ENCODE assay signal across 13 cellular contexts in the genomic region with DNA sequence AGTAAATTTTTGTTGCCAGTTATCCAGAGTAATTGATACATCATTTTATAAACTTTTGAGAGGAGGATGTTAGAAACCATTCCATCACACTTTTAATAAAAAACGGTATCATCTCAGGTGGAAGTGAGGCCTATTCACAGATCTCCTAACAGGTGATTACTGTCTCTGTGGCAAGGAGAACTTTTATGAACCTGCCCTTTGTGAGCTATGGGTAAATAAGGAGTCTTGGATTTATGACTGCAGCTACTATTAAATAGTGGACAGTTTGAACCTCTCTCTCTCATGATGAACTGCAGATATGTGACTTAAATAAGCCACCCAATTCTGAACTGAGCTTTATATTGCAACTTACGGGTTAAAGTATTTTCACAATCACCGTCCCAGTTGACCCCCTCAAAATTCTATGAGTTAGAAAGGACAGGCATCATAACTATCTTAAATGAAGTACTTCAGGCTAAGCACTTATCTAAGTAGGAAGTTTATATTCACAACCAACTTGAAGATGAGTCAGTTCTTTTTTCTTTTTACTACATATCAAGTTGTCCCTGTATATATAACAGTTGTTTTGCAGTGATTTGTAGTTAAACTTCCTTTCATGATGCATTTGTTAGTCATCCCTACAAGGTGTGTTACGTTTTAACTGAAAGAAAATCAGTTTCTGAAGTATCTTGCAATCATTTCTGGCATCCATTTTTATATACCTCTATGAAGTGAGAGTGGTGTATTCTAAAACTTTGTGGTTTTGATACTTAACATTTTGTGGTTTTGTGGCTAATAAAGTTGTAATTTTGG. TPM values are rescaled to one million over a fixed set of nuclear protein-coding genes. Genes with fewer than 3 reads are reported as not detected.
A peak's percentile ranks its signal among the peaks of the same experiment; 100 is the strongest.
DNase-seq lines count a peak whose midpoint lies in the region; ATAC-seq and TF ChIP-seq lines count a peak whose summit lies in the region.
"Had no signal": no experiment of that assay in that cellular context is flagged by ENCODE, and none has a peak within 500 bp of the region (broad histone marks: within the 10 kb centered on the region; RNA-seq: fewer than 3 reads in every experiment).

No MANE protein-coding gene starts in this region.

- dilution Hi-C loops in IMR-90 (cut with HindIII; ENCODE audit: low sequenced_read_pairs, unreplicated experiment), result no loop called here

- peak overlapping the region; percentile 93 for H3K4me2 ChIP-seq in IMR-90 (ENCODE audit: low read depth, low read length)

- H3K4me3 ChIP-seq in IMR-90 (ENCODE audit: insufficient read depth, low read depth, low read length) (no peak overlapping the region), astrocyte of the cerebellum (ENCODE audit: low read depth, low read length) (no peak overlapping the region)
- H3K4me3 ChIP-seq: uterus had no signal

- no peak overlapping the region for H2AFZ ChIP-seq in IMR-90 (replicated peaks; ENCODE audit: low read length, poor library complexity)

- H3K79me1 ChIP-seq in IMR-90 (ENCODE audit: low read depth in 1 of 2, low read length in 2 of 2), result peaks cover 16 to 74% of the 10 kb centered on the region in 2 experiments; a peak in 3 of 4 replicates

- H3K4me1 ChIP-seq in IMR-90 (ENCODE audit: control insufficient read depth, insufficient read depth, low read length), result peaks cover 6% of the 10 kb centered on the region; the same call in 1 of the 2 replicates
- H3K4me1 ChIP-seq: uterus had no signal

- DNase-seq in EH (ENCODE audit: low read depth) (peak; percentile 71), IMR-90 (peak; percentile 89), astrocyte of the cerebellum (ENCODE audit: low read depth) (peak; percentile 8), left colon (no peak), NCI-H748 treated with DMSO at 0.1 percent for 48 hours (lab: John Stamatoyannopoulos, UW) (no peak), HK-2 (ENCODE audit: unreplicated experiment) (no peak)
- DNase-seq: Kasumi-1, NCI-H2171 treated with DMSO at 0.1 percent for 48 hours, retina, uterus had no signal

- no peak for TF ChIP-seq RAD21 in IMR-90 (IDR thresholded peaks at IDR 0.05; ENCODE audit: low read length)

- H3K23ac ChIP-seq in IMR-90 (ENCODE audit: low read depth, low read length), result peak overlapping the region; percentile 56; the same call in 1 of the 2 replicates

- in situ Hi-C loops in IMR-90 (cut with MboI; ENCODE audit: low sequenced_read_pairs) (no loop called here), astrocyte of the cerebellum (cut with HindIII; ENCODE audit: low sequenced_read_pairs) (no loop called here)

- H2BK5ac ChIP-seq in IMR-90 (ENCODE audit: low read depth, low read length, poor library complexity, severe bottlenecking), result peak overlapping the region; percentile 68

- peak overlapping the region; percentile 47; the same call in 1 of the 2 replicates for H2BK20ac ChIP-seq in IMR-90 (ENCODE audit: low read depth, low read length)

- ATAC-seq in IMR-90 (ENCODE audit: low read depth) (peak; percentile 91), left colon (peak; percentile 75), GM21717 (IDR thresholded peaks at IDR 0.05; ENCODE audit: unreplicated experiment) (no peak), HG02970 (IDR thresholded peaks at IDR 0.05; ENCODE audit: low FRiP score, unreplicated experiment) (no peak)
- ATAC-seq: WTC11 had no signal

- no CpG with 5 or more reads among the region's 4 CpGs for WGBS in IMR-90 (ENCODE audit: extremely low coverage in 2 of 2, insufficient read length in 1 of 2), 2 experiments

- BruUV-seq in IMR-90 (replicated peaks; lab: Mats Ljungman, UMichigan), result no TSS peak

- peak overlapping the region; percentile 43; the same call in 1 of the 2 replicates for H3K4ac ChIP-seq in IMR-90 (ENCODE audit: low read depth, low read length)

- peak overlapping the region; percentile 10 to 29; a peak in 1 of 4 replicates for H4K8ac ChIP-seq in IMR-90 (ENCODE audit: low read depth in 2 of 2, low read length in 2 of 2)

- no peak overlapping the region for H3K9ac ChIP-seq in IMR-90 (ENCODE audit: low read depth, low read length)

- TF ChIP-seq CTCF in IMR-90 (conservative IDR thresholded peaks at IDR 0.05; ENCODE audit: low read depth, low read length) (no peak), astrocyte of the cerebellum (IDR thresholded peaks at IDR 0.05; ENCODE audit: low read depth, low read length, missing control alignments) (no peak)

- H3K9me1 ChIP-seq in IMR-90 (ENCODE audit: insufficient read depth, low read length), result peaks cover 8% of the 10 kb centered on the region; the same call in 1 of the 2 replicates

- peak overlapping the region; percentile 89 for H3K14ac ChIP-seq in IMR-90 (replicated peaks; ENCODE audit: low read depth, low read length)

- H3K56ac ChIP-seq in IMR-90 (ENCODE audit: extremely low read depth, insufficient read depth, low read length), result no peak overlapping the region; the same call in 1 of the 2 replicates

- H2BK120ac ChIP-seq in IMR-90 (ENCODE audit: low read depth, low read length), result peak overlapping the region; percentile 55; the same call in 1 of the 2 replicates

- no peak overlapping the region for H4K91ac ChIP-seq in IMR-90 (ENCODE audit: insufficient read depth, low read depth, low read length)

- H2AK5ac ChIP-seq in IMR-90 (ENCODE audit: low read depth, low read length), result peak overlapping the region; percentile 68; the same call in 1 of the 2 replicates

- peak overlapping the region; percentile 79; the same call in 1 of the 2 replicates for H3K18ac ChIP-seq in IMR-90 (ENCODE audit: low read depth, low read length)

- H3K36me3 ChIP-seq in IMR-90 (ENCODE audit: control insufficient read depth, insufficient read depth, low read length), result peaks cover 9% of the 10 kb centered on the region
- H3K36me3 ChIP-seq: uterus had no signal

- POLR2A ChIA-PET in IMR-90 (lab: Charles Lee; ENCODE audit: unreplicated experiment), result interaction anchor here (0.6 kb wide), 1 partner anchor 22 kb away, joined by 5 read pairs; no protein-coding TSS in a partner anchor

- intact Hi-C loops in IMR-90 (cut with micrococcal nuclease) (no loop called here), left colon (cut with DNase I, micrococcal nuclease) (no loop called here)

- no peak overlapping the region for H2AK9ac ChIP-seq in IMR-90 (replicated peaks; ENCODE audit: low read depth, low read length, poor library complexity)

- H2BK15ac ChIP-seq in IMR-90 (ENCODE audit: low read depth, low read length), result peak overlapping the region; percentile 15; the same call in 2 of the 3 replicates

- no peaks in the 10 kb centered on the region for H3K9me3 ChIP-seq in IMR-90 (ENCODE audit: control insufficient read depth, insufficient read depth, low read length)
- H3K9me3 ChIP-seq: uterus had no signal

- no peak for TF ChIP-seq POLR2A in IMR-90 (IDR thresholded peaks at IDR 0.05; ENCODE audit: low read depth, low read length)

- CTCF ChIA-PET in IMR-90 (lab: Yijun Ruan, JAX), result interaction anchor here (1.3 kb wide), 1 partner anchor 15 kb away, joined by 3 read pairs; no protein-coding TSS in a partner anchor

- no peak overlapping the region; the same call in 1 of the 2 replicates for H3K27ac ChIP-seq in IMR-90 (ENCODE audit: insufficient read depth, low read length)
- H3K27ac ChIP-seq: uterus had no signal

- no peaks in the 10 kb centered on the region for H3K27me3 ChIP-seq in IMR-90 (ENCODE audit: control insufficient read depth, insufficient read depth, low read length)
- H3K27me3 ChIP-seq: uterus had no signal

- H4K5ac ChIP-seq in IMR-90 (ENCODE audit: low read depth, low read length), result no peak overlapping the region

- peaks cover 26% of the 10 kb centered on the region; the same call in 1 of the 2 replicates for H4K20me1 ChIP-seq in IMR-90 (ENCODE audit: insufficient read depth, low read length)

TF ChIP-seq in IMR-90, 13 proteins besides CTCF, POLR2A, EP300 and RAD21 (continues in another document):
- no peak for TF ChIP-seq MAZ (IDR thresholded peaks at IDR 0.05; ENCODE audit: borderline replicate concordance, low read depth, low read length)
- no peak for TF ChIP-seq NFE2L2 (IDR thresholded peaks at IDR 0.05; ENCODE audit: low read depth, low read length)
- TF ChIP-seq ELK1 (IDR thresholded peaks at IDR 0.05; ENCODE audit: borderline replicate concordance, low read depth, low read length), result no peak
- no peak for TF ChIP-seq SMC3 (IDR thresholded peaks at IDR 0.05; ENCODE audit: low read depth, low read length)
- TF ChIP-seq, protein P1, sequence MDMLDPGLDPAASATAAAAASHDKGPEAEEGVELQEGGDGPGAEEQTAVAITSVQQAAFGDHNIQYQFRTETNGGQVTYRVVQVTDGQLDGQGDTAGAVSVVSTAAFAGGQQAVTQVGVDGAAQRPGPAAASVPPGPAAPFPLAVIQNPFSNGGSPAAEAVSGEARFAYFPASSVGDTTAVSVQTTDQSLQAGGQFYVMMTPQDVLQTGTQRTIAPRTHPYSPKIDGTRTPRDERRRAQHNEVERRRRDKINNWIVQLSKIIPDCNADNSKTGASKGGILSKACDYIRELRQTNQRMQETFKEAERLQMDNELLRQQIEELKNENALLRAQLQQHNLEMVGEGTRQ (IDR thresholded peaks at IDR 0.05; ENCODE audit: low read depth, low read length), result no peak
- peak; percentile 81 for TF ChIP-seq FOS (IDR thresholded peaks at IDR 0.05; ENCODE audit: low read depth, low read length)
- no peak for TF ChIP-seq RFX5 (IDR thresholded peaks at IDR 0.05; ENCODE audit: low read depth, low read length)
- TF ChIP-seq CEBPB (IDR thresholded peaks at IDR 0.05; ENCODE audit: low read depth, low read length), result no peak; the same call in 1 of the 2 replicates
- no peak for TF ChIP-seq MAFK (IDR thresholded peaks at IDR 0.05; ENCODE audit: low read depth, low read length)
- TF ChIP-seq RCOR1 (IDR thresholded peaks at IDR 0.05; ENCODE audit: insufficient replicate concordance, low read length), result no peak
- TF ChIP-seq MXI1 (IDR thresholded peaks at IDR 0.05; ENCODE audit: borderline replicate concordance, low read depth, low read length), result no peak

RNA-seq across cellular contexts. Expression of gene ZFAND6, which starts 45.9 kb away (rescaled TPM):
- total RNA-seq in IMR-90 (2012; rRNA removed) (88.6 and 96.4 TPM in 2 replicates), left colon (10 to 100 TPM; 66.7 to 87.1 TPM)
- polyA plus RNA-seq in IMR-90 (2012; rRNA removed), result 56.0 and 77.5 TPM in 2 replicates
- polyA plus RNA-seq in IMR-90 (2012; cell fraction: cytosol; rRNA removed), result 67.0 and 119 TPM in 2 replicates
- polyA plus RNA-seq in IMR-90 (2012; cell fraction: nucleus; rRNA removed; ENCODE audit: low replicate concordance), result 33.2 and 65.3 TPM in 2 replicates

RNA-seq across cellular contexts. Expression of gene FAH, which starts 47.4 kb away (rescaled TPM):
- total RNA-seq in IMR-90 (2012; rRNA removed) (36.9 and 48.6 TPM in 2 replicates), left colon (10 to 100 TPM; 20.5 to 22.4 TPM)
- polyA plus RNA-seq in IMR-90 (2012; rRNA removed), result 43.1 and 50.6 TPM in 2 replicates
- polyA plus RNA-seq in IMR-90 (2012; cell fraction: cytosol; rRNA removed), result 45.3 and 59.7 TPM in 2 replicates
- 75.0 and 78.4 TPM in 2 replicates for polyA plus RNA-seq in IMR-90 (2012; cell fraction: nucleus; rRNA removed; ENCODE audit: low replicate concordance)

Comparison
In these comparisons a context has a peak if more than half of its experiments do, and no peak if none do; other contexts are left out.
1. DNase-seq: peak in EH (single experiment), IMR-90 (single experiment) and astrocyte of the cerebellum (single experiment); none in left colon (0 of 2), NCI-H748 treated with DMSO at 0.1 percent for 48 hours (single experiment) and HK-2 (single experiment).
2. ATAC-seq: peak in IMR-90 (single experiment) and left colon (single experiment); none in GM21717 (single experiment) and HG02970 (single experiment).